ENCODE assay signal across 27 cellular contexts in genomic region chr21:25636727-25637126, GRCh38. TPM values are rescaled to one million over a fixed set of nuclear protein-coding genes. Genes with fewer than 3 reads are reported as not detected.
DNase-seq lines count a peak whose midpoint lies in the region; ATAC-seq, FAIRE-seq and TF ChIP-seq lines count a peak whose summit lies in the region.
"Had no signal": no experiment of that assay in that cellular context is flagged by ENCODE, and none has a peak within 500 bp of the region (broad histone marks: within the 10 kb centered on the region; RNA-seq: fewer than 3 reads in every experiment).

No MANE protein-coding gene starts in this region.

- H3K27me3 ChIP-seq in IMR-90 (ENCODE audit: control insufficient read depth, insufficient read depth, low read length) = peaks cover 12% of the 10 kb centered on the region
- H3K27me3 ChIP-seq in endothelial cell of umbilical vein (ENCODE audit: control insufficient read depth in 2 of 2, insufficient read depth in 2 of 2, low read length in 2 of 2) = peaks cover 12 to 32% of the 10 kb centered on the region in 2 experiments
- peaks cover 4% of the 10 kb centered on the region for H3K27me3 ChIP-seq in CD8-positive, alpha-beta memory T cell (ENCODE audit: insufficient read depth, low read length, poor library complexity, severe bottlenecking)
- H3K27me3 ChIP-seq: Peyer's patch, thyroid gland had no signal

- H3K79me2 ChIP-seq in endothelial cell of umbilical vein (ENCODE audit: control insufficient read depth, insufficient read depth, low read length) = no peaks in the 10 kb centered on the region
- H3K79me2 ChIP-seq: parathyroid adenoma had no signal

- H3K27ac Mint-ChIP-seq in CD8-positive, alpha-beta memory T cell = no peak overlapping the region
- H3K27ac Mint-ChIP-seq: activated CD4-positive, alpha-beta memory T cell treated with anti-CD3 and anti-CD28 coated beads, Interleukin-2, amount 10 ng/mL, durations not matched to agents 7 days and 5 days; activated naive CD8-positive, alpha-beta T cell; naive thymus-derived CD8-positive, alpha-beta T cell; T-helper 2 cell treated with Interferon-gamma antibody and Interleukin-4, amounts not matched to agents 5 μg/mL and 100 μg/mL, for 36 hours; WTC11 had no signal

- H3K4me1 ChIP-seq in IMR-90 (ENCODE audit: control insufficient read depth, insufficient read depth, low read length) (peaks cover 2% of the 10 kb centered on the region; the same call in 1 of the 2 replicates), endothelial cell of umbilical vein (ENCODE audit: control insufficient read depth, extremely low read depth, insufficient read depth, low read length) (peaks cover 12% of the 10 kb centered on the region)
- H3K4me1 ChIP-seq in CD8-positive, alpha-beta memory T cell (ENCODE audit: insufficient read depth, low read length) = peaks cover 12% of the 10 kb centered on the region
- H3K4me1 ChIP-seq: parathyroid adenoma had no signal

- H3K56ac ChIP-seq in IMR-90 (ENCODE audit: extremely low read depth, insufficient read depth, low read length) = no peak overlapping the region

- CTCF ChIA-PET in GM10248 (lab: Yijun Ruan, JAX) = interaction anchor here (1.2 to 6.6 kb wide), 6 partner anchors 26 to 226 kb away, joined by 3 to 53 read pairs (median 4); no protein-coding TSS in a partner anchor
- CTCF ChIA-PET in IMR-90 (lab: Yijun Ruan, JAX) = no interaction called here
- CTCF ChIA-PET in endothelial cell of umbilical vein (lab: Charles Lee) = no interaction called here
- CTCF ChIA-PET in CD8-positive, alpha-beta memory T cell (lab: Charles Lee) = interaction anchor here (1.3 kb wide), 1 partner anchor 28 kb away, joined by 4 read pairs; no protein-coding TSS in a partner anchor

- H3K9me1 ChIP-seq in IMR-90 (ENCODE audit: insufficient read depth, low read length) (no peaks in the 10 kb centered on the region), endothelial cell of umbilical vein (replicated peaks; ENCODE audit: control insufficient read depth, extremely low read depth, insufficient read depth, low read length) (no peaks in the 10 kb centered on the region)

- H3K4me3 ChIP-seq in IMR-90 (ENCODE audit: insufficient read depth, low read depth, low read length) = no peak overlapping the region
- H3K4me3 ChIP-seq in endothelial cell of umbilical vein (replicated peaks in 1 of 3; ENCODE audit: insufficient read depth in 1 of 3, low read depth in 1 of 3, low read length in 3 of 3) = no peak overlapping the region
- H3K4me3 ChIP-seq in CD8-positive, alpha-beta memory T cell (ENCODE audit: low read length) = no peak overlapping the region
- H3K4me3 ChIP-seq: esophagus squamous epithelium, Peyer's patch, thyroid gland had no signal

- BruUV-seq in IMR-90 (replicated peaks; lab: Mats Ljungman, UMichigan) (no TSS peak), endothelial cell of umbilical vein (replicated peaks; lab: Mats Ljungman, UMichigan) (no TSS peak)

- H3K18ac ChIP-seq in IMR-90 (ENCODE audit: low read depth, low read length) = no peak overlapping the region

- intact Hi-C loops in IMR-90 (cut with micrococcal nuclease) = no loop called here
- intact Hi-C loops in endothelial cell of umbilical vein (cut with micrococcal nuclease) = no loop called here

- H2AK5ac ChIP-seq in IMR-90 (ENCODE audit: low read depth, low read length) = no peak overlapping the region

- no peak overlapping the region for H4K91ac ChIP-seq in IMR-90 (ENCODE audit: insufficient read depth, low read depth, low read length)

- no peak overlapping the region for H3K4ac ChIP-seq in IMR-90 (ENCODE audit: low read depth, low read length)

- peaks cover 19 to 57% of the 10 kb centered on the region in 2 donors for H3K27me3 Mint-ChIP-seq in CD8-positive, alpha-beta memory T cell

- no peak overlapping the region for H3K27ac ChIP-seq in IMR-90 (ENCODE audit: insufficient read depth, low read length)
- H3K27ac ChIP-seq in endothelial cell of umbilical vein (ENCODE audit: insufficient read depth, low read depth, low read length) = no peak overlapping the region
- no peak overlapping the region for H3K27ac ChIP-seq in CD8-positive, alpha-beta memory T cell (ENCODE audit: low read depth, low read length)
- H3K27ac ChIP-seq: esophagus squamous epithelium, KMS-11, parathyroid adenoma, Peyer's patch, thyroid gland had no signal

- H3K4me1 Mint-ChIP-seq in CD8-positive, alpha-beta memory T cell = peaks cover 14 to 18% (median 18%) of the 10 kb centered on the region in 3 donors

- H3K14ac ChIP-seq in IMR-90 (replicated peaks; ENCODE audit: low read depth, low read length) = no peak overlapping the region

- no peak for ATAC-seq in IMR-90 (ENCODE audit: low read depth)
- ATAC-seq: left lobe of liver; naive thymus-derived CD8-positive, alpha-beta T cell; sciatic nerve; SK-N-SH treated with all-trans-retinoic acid at 6 μM for 48 hours; WTC11 had no signal

- DNase-seq in AG08395 (ENCODE audit: low spot score) (peak; percentile 4), GM10248 (ENCODE audit: extremely low spot score) (peak; percentile 18), IMR-90 (peak; percentile 23), endothelial cell of umbilical vein (ENCODE audit: low read depth, low spot score) (no peak), HPDE6-E6E7 (ENCODE audit: extremely low spot score) (no peak), DMS153 (lab: John Stamatoyannopoulos, UW) (no peak)
- DNase-seq in CD8-positive, alpha-beta memory T cell = no peak
- DNase-seq in stimulated activated CD4-positive, alpha-beta T cell treated with anti-CD3 and anti-CD28 coated beads, Interleukin-4, amount 100 ng/mL, for 24 hours = no peak
- DNase-seq: activated CD4-positive, alpha-beta memory T cell treated with anti-CD3 and anti-CD28 coated beads, Interleukin-2, amount 10 ng/mL, durations not matched to agents 7 days and 5 days; activated T-cell treated with anti-CD3 and anti-CD28 coated beads, Interleukin-2, amount 50 U/mL, for 48 hours; DMS79 treated with DMSO at 0.1 percent for 48 hours; effector CD8-positive, alpha-beta T cell; esophagus squamous epithelium; naive thymus-derived CD8-positive, alpha-beta T cell; NCI-H1930; NCI-H345; Peyer's patch; stimulated activated naive CD4-positive, alpha-beta T cell; thyroid gland had no signal

- H3K36me3 Mint-ChIP-seq in CD8-positive, alpha-beta memory T cell = peaks cover 0 to 3% (median 0%) of the 10 kb centered on the region in 3 donors
- H3K36me3 Mint-ChIP-seq: naive thymus-derived CD8-positive, alpha-beta T cell; WTC11 had no signal

- FAIRE-seq in endothelial cell of umbilical vein (lab: Jason Lieb, UNC) = no peak

- H3K9me3 Mint-ChIP-seq in CD8-positive, alpha-beta memory T cell = no peaks in the 10 kb centered on the region
- H3K9me3 Mint-ChIP-seq: naive thymus-derived CD8-positive, alpha-beta T cell; T-helper 2 cell treated with Interferon-gamma antibody and Interleukin-4, amounts not matched to agents 5 μg/mL and 100 μg/mL, for 36 hours; WTC11 had no signal

- dilution Hi-C loops in IMR-90 (cut with HindIII; ENCODE audit: low sequenced_read_pairs, unreplicated experiment) (no loop called here), endothelial cell of umbilical vein (cut with MboI; ENCODE audit: extremely low pct_ligation_motif_present, low sequenced_read_pairs) (no loop called here)

- H3K4me3 Mint-ChIP-seq in CD8-positive, alpha-beta memory T cell = peak overlapping the region in 1 of 7 donors; percentile 0
- H3K4me3 Mint-ChIP-seq: activated CD4-positive, alpha-beta memory T cell treated with anti-CD3 and anti-CD28 coated beads, Interleukin-2, amount 10 ng/mL, durations not matched to agents 7 days and 5 days; activated naive CD8-positive, alpha-beta T cell; T-helper 2 cell treated with Interferon-gamma antibody and Interleukin-4, amounts not matched to agents 5 μg/mL and 100 μg/mL, for 36 hours; WTC11 had no signal

- no peak overlapping the region for H2BK120ac ChIP-seq in IMR-90 (ENCODE audit: low read depth, low read length)

- H4K20me1 ChIP-seq in IMR-90 (ENCODE audit: insufficient read depth, low read length) (no peaks in the 10 kb centered on the region), endothelial cell of umbilical vein (replicated peaks; ENCODE audit: control insufficient read depth, extremely low read depth, insufficient read depth, low read length) (no peaks in the 10 kb centered on the region)

- TF ChIP-seq RAD21 in IMR-90 (IDR thresholded peaks at IDR 0.05; ENCODE audit: low read length) = no peak

- WGBS in IMR-90 (ENCODE audit: extremely low coverage in 2 of 2, insufficient read length in 1 of 2), 2 experiments = no CpG with 5 or more reads among the region's 2 CpGs

- no peak overlapping the region for H2BK5ac ChIP-seq in IMR-90 (ENCODE audit: low read depth, low read length, poor library complexity, severe bottlenecking)

- H3K9me3 ChIP-seq in IMR-90 (ENCODE audit: control insufficient read depth, insufficient read depth, low read length) (no peaks in the 10 kb centered on the region), endothelial cell of umbilical vein (replicated peaks; ENCODE audit: control insufficient read depth, insufficient read depth, low read length) (no peaks in the 10 kb centered on the region)
- no peaks in the 10 kb centered on the region for H3K9me3 ChIP-seq in CD8-positive, alpha-beta memory T cell (ENCODE audit: low read length)
- H3K9me3 ChIP-seq: esophagus squamous epithelium, Peyer's patch, thyroid gland had no signal

- TF ChIP-seq POLR2A in IMR-90 (IDR thresholded peaks at IDR 0.05; ENCODE audit: low read depth, low read length) = no peak
- TF ChIP-seq POLR2A in endothelial cell of umbilical vein (IDR thresholded peaks at IDR 0.05; ENCODE audit: low read depth, low read length) = no peak

- H3K36me3 ChIP-seq in IMR-90 (ENCODE audit: control insufficient read depth, insufficient read depth, low read length) = no peaks in the 10 kb centered on the region
- no peaks in the 10 kb centered on the region for H3K36me3 ChIP-seq in endothelial cell of umbilical vein (ENCODE audit: control insufficient read depth in 2 of 2, extremely low read depth in 1 of 2, insufficient read depth in 2 of 2, low read length in 2 of 2)
- no peaks in the 10 kb centered on the region for H3K36me3 ChIP-seq in CD8-positive, alpha-beta memory T cell (ENCODE audit: insufficient read depth, low read length)
- H3K36me3 ChIP-seq: esophagus squamous epithelium, Peyer's patch, thyroid gland had no signal

- no peak overlapping the region for H2BK20ac ChIP-seq in IMR-90 (ENCODE audit: low read depth, low read length)

- H4K8ac ChIP-seq in IMR-90 (ENCODE audit: low read depth in 2 of 2, low read length in 2 of 2) = no peak overlapping the region

- no peak for TF ChIP-seq CTCF in GM10248 (IDR thresholded peaks at IDR 0.05; ENCODE audit: control extremely low read depth, extremely low read depth, low read depth, missing control alignments)
- no peak for TF ChIP-seq CTCF in IMR-90 (conservative IDR thresholded peaks at IDR 0.05; ENCODE audit: low read depth, low read length)
- no peak for TF ChIP-seq CTCF in endothelial cell of umbilical vein (IDR thresholded peaks at IDR 0.05; ENCODE audit: extremely low read depth in 1 of 2, insufficient read depth in 1 of 2, low read depth in 1 of 2, low read length in 2 of 2)

- in situ Hi-C loops in IMR-90 (cut with MboI; ENCODE audit: low sequenced_read_pairs) = no loop called here

- no peak overlapping the region for H3K23ac ChIP-seq in IMR-90 (ENCODE audit: low read depth, low read length)

- no peak overlapping the region for H3K9ac ChIP-seq in IMR-90 (ENCODE audit: low read depth, low read length)
- no peak overlapping the region for H3K9ac ChIP-seq in endothelial cell of umbilical vein (replicated peaks; ENCODE audit: extremely low read depth, insufficient read depth, low read length)
- H3K9ac ChIP-seq: KMS-11, parathyroid adenoma had no signal

- POLR2A ChIA-PET in GM10248 (lab: Yijun Ruan, JAX) = no interaction called here
- POLR2A ChIA-PET in IMR-90 (lab: Charles Lee; ENCODE audit: unreplicated experiment) = no interaction called here
- POLR2A ChIA-PET in endothelial cell of umbilical vein (lab: Charles Lee) = no interaction called here
- POLR2A ChIA-PET in CD8-positive, alpha-beta memory T cell (lab: Charles Lee) = no interaction called here

- no peak overlapping the region for H2BK15ac ChIP-seq in IMR-90 (ENCODE audit: low read depth, low read length)

- no peak overlapping the region for H2AFZ ChIP-seq in IMR-90 (replicated peaks; ENCODE audit: low read length, poor library complexity)
- no peak overlapping the region for H2AFZ ChIP-seq in endothelial cell of umbilical vein (ENCODE audit: low read depth, low read length)
- H2AFZ ChIP-seq: parathyroid adenoma had no signal

- no peak overlapping the region for H3K4me2 ChIP-seq in IMR-90 (ENCODE audit: low read depth, low read length)
- H3K4me2 ChIP-seq in endothelial cell of umbilical vein (ENCODE audit: insufficient read depth, low read length) = no peak overlapping the region
- H3K4me2 ChIP-seq: KMS-11 had no signal

- no peak overlapping the region for H4K5ac ChIP-seq in IMR-90 (ENCODE audit: low read depth, low read length)

- no peak overlapping the region for H2AK9ac ChIP-seq in IMR-90 (replicated peaks; ENCODE audit: low read depth, low read length, poor library complexity)

- no peaks in the 10 kb centered on the region for H3K79me1 ChIP-seq in IMR-90 (ENCODE audit: low read depth in 1 of 2, low read length in 2 of 2)

RNA-seq across cellular contexts. Expression of gene JAM2, which starts 2.3 kb away (rescaled TPM):
- total RNA-seq in IMR-90 (2012; rRNA removed) (0.72 and 0.83 TPM in 2 replicates), endothelial cell of umbilical vein (0.20 and 1.1 TPM in 2 replicates)
- polyA plus RNA-seq in IMR-90 (2012; rRNA removed) (2.0 and 2.1 TPM in 2 replicates), endothelial cell of umbilical vein (0.14 and 0.29 TPM in 2 replicates)
- 0.50 and 0.59 TPM in 2 replicates for polyA plus RNA-seq in IMR-90 (2012; cell fraction: cytosol; rRNA removed)
- 0.36 and 3.0 TPM in 2 replicates for polyA plus RNA-seq in IMR-90 (2012; cell fraction: nucleus; rRNA removed; ENCODE audit: low replicate concordance)
- 0.25 and 0.41 TPM in 2 replicates for polyA plus RNA-seq in endothelial cell of umbilical vein (2011; cell fraction: cytosol; rRNA removed)
- 0.08 and 0.50 TPM in 2 replicates for polyA plus RNA-seq in endothelial cell of umbilical vein (2011; cell fraction: nucleus; rRNA removed)
- polyA plus RNA-seq in endothelial cell of umbilical vein (2012) = 0.11 and 0.15 TPM in 2 replicates
- 0.22 and 0.79 TPM in 2 replicates for polyA minus RNA-seq in endothelial cell of umbilical vein
- not detected for polyA minus RNA-seq in endothelial cell of umbilical vein (2011; cell fraction: cytosol; rRNA and poly(A)+ RNA removed)
- polyA minus RNA-seq in endothelial cell of umbilical vein (2011; cell fraction: nucleus; rRNA and poly(A)+ RNA removed) = 0.48 TPM in 2 replicates
- total RNA-seq in CD8-positive, alpha-beta memory T cell = 1 to 10 TPM; 1.2 to 1.4 TPM
- not detected for polyA plus RNA-seq in CD8-positive, alpha-beta memory T cell

RNA-seq across cellular contexts. Expression of gene MRPL39, which starts 29.4 kb away (rescaled TPM):
- 20.6 and 40.0 TPM in 2 replicates for total RNA-seq in IMR-90 (2012; rRNA removed)
- 15.2 and 15.4 TPM in 2 replicates for polyA plus RNA-seq in IMR-90 (2012; rRNA removed)
- 3.0 and 5.4 TPM in 2 replicates for polyA plus RNA-seq in IMR-90 (2012; cell fraction: cytosol; rRNA removed)
- 1.3 and 5.9 TPM in 2 replicates for polyA plus RNA-seq in IMR-90 (2012; cell fraction: nucleus; rRNA removed; ENCODE audit: low replicate concordance)
- 25.2 and 28.1 TPM in 2 replicates for total RNA-seq in endothelial cell of umbilical vein
- polyA plus RNA-seq in endothelial cell of umbilical vein = 7.8 and 10.4 TPM in 2 replicates
- 18.7 and 21.0 TPM in 2 replicates for polyA plus RNA-seq in endothelial cell of umbilical vein (2011; cell fraction: cytosol; rRNA removed)
- 12.7 and 15.4 TPM in 2 replicates for polyA plus RNA-seq in endothelial cell of umbilical vein (2011; cell fraction: nucleus; rRNA removed)
- 34.0 and 51.4 TPM in 2 replicates for polyA plus RNA-seq in endothelial cell of umbilical vein (2012)
- 10.0 and 11.1 TPM in 2 replicates for polyA minus RNA-seq in endothelial cell of umbilical vein
- polyA minus RNA-seq in endothelial cell of umbilical vein (2011; cell fraction: cytosol; rRNA and poly(A)+ RNA removed) = 20.0 TPM
- polyA minus RNA-seq in endothelial cell of umbilical vein (2011; cell fraction: nucleus; rRNA and poly(A)+ RNA removed) = 6.5 and 7.1 TPM in 2 replicates
- 10 to 100 TPM; 81.1 to 85.5 TPM for total RNA-seq in CD8-positive, alpha-beta memory T cell
- 39.3 TPM for polyA plus RNA-seq in CD8-positive, alpha-beta memory T cell

Comparison
In these comparisons a context has a peak if more than half of its experiments do, and no peak if none do; other contexts are left out.
1. DNase-seq: peak in AG08395 (single experiment), GM10248 (single experiment) and IMR-90 (single experiment); none in endothelial cell of umbilical vein (single experiment), HPDE6-E6E7 (single experiment), CD8-positive, alpha-beta memory T cell (0 of 5), stimulated activated CD4-positive, alpha-beta T cell treated with anti-CD3 and anti-CD28 coated beads, Interleukin-4, amount 100 ng/mL, for 24 hours (single experiment) and DMS153 (single experiment).
2. CTCF ChIA-PET loops: an anchor here in GM10248 (1.2 to 6.6 kb wide) and CD8-positive, alpha-beta memory T cell (1.3 kb wide); none called in IMR-90 and endothelial cell of umbilical vein.